1 cellular context compared by ENCODE assay signal in the genomic region with DNA sequence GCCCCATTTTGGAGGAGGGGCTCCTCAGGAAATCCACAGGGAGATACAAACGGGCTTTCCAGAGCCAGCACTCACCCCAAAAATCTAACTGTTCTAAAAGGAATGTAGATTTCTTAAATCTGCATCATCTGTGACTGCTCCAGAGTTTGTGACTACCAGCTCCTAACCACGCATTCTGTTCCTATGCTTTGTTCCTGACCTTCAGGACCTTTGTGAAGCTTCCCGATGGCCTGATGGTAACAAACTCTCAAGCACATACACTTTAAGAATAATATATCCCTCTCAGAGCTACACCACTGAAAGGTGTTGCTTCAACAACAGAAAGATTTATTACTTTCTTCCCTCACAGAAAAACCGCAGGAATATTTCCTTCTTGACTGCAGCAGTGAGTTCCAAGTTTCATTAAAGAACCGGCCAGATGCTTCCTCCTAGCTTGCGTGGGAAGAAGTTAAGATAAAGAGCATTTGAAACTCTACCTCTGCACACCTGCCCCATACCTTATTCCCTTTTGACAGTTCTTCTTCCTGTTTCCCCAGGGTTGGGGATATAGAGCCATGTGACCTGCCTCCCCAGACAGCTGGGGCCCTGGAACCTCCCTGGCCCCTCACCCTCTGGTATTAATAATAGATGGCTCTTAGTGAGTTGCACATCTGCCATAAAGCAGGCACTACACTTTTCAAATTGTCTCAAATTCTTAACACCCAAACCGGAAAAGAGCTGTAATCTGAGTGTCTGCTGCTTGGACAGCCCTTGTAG.
TF ChIP-seq lines count a peak whose summit lies in the region.

No MANE protein-coding gene starts in this region.

TF ChIP-seq in GM23338, 12 proteins besides CTCF, POLR2A, EP300 and RAD21 (continued from another document):
- TF ChIP-seq, protein P1, sequence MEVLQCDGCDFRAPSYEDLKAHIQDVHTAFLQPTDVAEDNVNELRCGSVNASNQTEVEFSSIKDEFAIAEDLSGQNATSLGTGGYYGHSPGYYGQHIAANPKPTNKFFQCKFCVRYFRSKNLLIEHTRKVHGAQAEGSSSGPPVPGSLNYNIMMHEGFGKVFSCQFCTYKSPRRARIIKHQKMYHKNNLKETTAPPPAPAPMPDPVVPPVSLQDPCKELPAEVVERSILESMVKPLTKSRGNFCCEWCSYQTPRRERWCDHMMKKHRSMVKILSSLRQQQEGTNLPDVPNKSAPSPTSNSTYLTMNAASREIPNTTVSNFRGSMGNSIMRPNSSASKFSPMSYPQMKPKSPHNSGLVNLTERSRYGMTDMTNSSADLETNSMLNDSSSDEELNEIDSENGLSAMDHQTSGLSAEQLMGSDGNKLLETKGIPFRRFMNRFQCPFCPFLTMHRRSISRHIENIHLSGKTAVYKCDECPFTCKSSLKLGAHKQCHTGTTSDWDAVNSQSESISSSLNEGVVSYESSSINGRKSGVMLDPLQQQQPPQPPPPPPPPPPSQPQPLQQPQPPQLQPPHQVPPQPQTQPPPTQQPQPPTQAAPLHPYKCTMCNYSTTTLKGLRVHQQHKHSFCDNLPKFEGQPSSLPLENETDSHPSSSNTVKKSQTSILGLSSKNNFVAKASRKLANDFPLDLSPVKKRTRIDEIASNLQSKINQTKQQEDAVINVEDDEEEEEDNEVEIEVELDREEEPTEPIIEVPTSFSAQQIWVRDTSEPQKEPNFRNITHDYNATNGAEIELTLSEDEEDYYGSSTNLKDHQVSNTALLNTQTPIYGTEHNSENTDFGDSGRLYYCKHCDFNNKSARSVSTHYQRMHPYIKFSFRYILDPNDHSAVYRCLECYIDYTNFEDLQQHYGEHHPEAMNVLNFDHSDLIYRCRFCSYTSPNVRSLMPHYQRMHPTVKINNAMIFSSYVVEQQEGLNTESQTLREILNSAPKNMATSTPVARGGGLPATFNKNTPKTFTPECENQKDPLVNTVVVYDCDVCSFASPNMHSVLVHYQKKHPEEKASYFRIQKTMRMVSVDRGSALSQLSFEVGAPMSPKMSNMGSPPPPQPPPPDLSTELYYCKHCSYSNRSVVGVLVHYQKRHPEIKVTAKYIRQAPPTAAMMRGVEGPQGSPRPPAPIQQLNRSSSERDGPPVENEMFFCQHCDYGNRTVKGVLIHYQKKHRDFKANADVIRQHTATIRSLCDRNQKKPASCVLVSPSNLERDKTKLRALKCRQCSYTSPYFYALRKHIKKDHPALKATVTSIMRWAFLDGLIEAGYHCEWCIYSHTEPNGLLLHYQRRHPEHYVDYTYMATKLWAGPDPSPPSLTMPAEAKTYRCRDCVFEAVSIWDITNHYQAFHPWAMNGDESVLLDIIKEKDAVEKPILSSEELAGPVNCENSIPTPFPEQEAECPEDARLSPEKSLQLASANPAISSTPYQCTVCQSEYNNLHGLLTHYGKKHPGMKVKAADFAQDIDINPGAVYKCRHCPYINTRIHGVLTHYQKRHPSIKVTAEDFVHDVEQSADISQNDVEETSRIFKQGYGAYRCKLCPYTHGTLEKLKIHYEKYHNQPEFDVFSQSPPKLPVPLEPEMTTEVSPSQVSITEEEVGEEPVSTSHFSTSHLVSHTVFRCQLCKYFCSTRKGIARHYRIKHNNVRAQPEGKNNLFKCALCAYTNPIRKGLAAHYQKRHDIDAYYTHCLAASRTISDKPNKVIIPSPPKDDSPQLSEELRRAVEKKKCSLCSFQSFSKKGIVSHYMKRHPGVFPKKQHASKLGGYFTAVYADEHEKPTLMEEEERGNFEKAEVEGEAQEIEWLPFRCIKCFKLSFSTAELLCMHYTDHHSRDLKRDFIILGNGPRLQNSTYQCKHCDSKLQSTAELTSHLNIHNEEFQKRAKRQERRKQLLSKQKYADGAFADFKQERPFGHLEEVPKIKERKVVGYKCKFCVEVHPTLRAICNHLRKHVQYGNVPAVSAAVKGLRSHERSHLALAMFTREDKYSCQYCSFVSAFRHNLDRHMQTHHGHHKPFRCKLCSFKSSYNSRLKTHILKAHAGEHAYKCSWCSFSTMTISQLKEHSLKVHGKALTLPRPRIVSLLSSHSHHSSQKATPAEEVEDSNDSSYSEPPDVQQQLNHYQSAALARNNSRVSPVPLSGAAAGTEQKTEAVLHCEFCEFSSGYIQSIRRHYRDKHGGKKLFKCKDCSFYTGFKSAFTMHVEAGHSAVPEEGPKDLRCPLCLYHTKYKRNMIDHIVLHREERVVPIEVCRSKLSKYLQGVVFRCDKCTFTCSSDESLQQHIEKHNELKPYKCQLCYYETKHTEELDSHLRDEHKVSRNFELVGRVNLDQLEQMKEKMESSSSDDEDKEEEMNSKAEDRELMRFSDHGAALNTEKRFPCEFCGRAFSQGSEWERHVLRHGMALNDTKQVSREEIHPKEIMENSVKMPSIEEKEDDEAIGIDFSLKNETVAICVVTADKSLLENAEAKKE (CRISPR knock-in tag; IDR thresholded peaks at IDR 0.05), result no peak
- TF ChIP-seq STAT1 (IDR thresholded peaks at IDR 0.05; ENCODE audit: unreplicated experiment) (no peak), NANOG (IDR thresholded peaks at IDR 0.05; ENCODE audit: borderline replicate concordance) (no peak), JUNB (IDR thresholded peaks at IDR 0.05; ENCODE audit: unreplicated experiment) (no peak), POLR2AphosphoS5 (IDR thresholded peaks at IDR 0.05; ENCODE audit: low read depth) (no peak), EZH2 (IDR thresholded peaks at IDR 0.05; ENCODE audit: low read depth, unreplicated experiment) (no peak), ZNF114 (CRISPR knock-in tag; IDR thresholded peaks at IDR 0.05) (no peak), CREB1 (CRISPR knock-in tag; IDR thresholded peaks at IDR 0.05; ENCODE audit: low read depth) (no peak)
- TF ChIP-seq, protein P2, sequence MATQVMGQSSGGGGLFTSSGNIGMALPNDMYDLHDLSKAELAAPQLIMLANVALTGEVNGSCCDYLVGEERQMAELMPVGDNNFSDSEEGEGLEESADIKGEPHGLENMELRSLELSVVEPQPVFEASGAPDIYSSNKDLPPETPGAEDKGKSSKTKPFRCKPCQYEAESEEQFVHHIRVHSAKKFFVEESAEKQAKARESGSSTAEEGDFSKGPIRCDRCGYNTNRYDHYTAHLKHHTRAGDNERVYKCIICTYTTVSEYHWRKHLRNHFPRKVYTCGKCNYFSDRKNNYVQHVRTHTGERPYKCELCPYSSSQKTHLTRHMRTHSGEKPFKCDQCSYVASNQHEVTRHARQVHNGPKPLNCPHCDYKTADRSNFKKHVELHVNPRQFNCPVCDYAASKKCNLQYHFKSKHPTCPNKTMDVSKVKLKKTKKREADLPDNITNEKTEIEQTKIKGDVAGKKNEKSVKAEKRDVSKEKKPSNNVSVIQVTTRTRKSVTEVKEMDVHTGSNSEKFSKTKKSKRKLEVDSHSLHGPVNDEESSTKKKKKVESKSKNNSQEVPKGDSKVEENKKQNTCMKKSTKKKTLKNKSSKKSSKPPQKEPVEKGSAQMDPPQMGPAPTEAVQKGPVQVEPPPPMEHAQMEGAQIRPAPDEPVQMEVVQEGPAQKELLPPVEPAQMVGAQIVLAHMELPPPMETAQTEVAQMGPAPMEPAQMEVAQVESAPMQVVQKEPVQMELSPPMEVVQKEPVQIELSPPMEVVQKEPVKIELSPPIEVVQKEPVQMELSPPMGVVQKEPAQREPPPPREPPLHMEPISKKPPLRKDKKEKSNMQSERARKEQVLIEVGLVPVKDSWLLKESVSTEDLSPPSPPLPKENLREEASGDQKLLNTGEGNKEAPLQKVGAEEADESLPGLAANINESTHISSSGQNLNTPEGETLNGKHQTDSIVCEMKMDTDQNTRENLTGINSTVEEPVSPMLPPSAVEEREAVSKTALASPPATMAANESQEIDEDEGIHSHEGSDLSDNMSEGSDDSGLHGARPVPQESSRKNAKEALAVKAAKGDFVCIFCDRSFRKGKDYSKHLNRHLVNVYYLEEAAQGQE (IDR thresholded peaks at IDR 0.05; ENCODE audit: unreplicated experiment), result no peak
TF ChIP-seq in GM23338: peak in this region for 0.
